17 cellular contexts compared by ENCODE assay signal in the genomic region with DNA sequence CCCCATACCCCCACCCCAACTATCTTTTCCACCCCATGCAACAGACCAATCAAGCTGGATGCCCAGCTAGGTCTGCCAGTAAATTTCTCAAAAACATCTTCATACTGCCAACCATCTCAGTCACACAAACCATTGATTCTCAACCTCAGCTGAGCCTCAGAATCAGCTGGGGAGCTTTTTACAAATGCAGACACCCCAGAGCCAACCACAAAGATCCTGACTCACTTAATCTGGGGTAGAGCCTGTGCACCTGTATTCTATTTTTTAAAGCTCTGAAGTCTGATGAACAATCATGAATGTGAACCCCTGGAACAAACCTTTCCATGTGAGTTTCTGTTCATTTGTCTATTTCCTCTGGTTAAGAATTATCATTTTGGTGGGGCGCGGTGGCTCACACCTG.
"Had no signal": no experiment of that assay in that cellular context is flagged by ENCODE, and none has a peak within 500 bp of the region (broad histone marks: within the 10 kb centered on the region; RNA-seq: fewer than 3 reads in every experiment).

No MANE protein-coding gene starts in this region.

- DNase-seq: activated CD4-positive, alpha-beta T cell treated with anti-CD3 and anti-CD28 coated beads, Interleukin-2, amount 50 U/mL, for 1 hour; body of pancreas; caudate nucleus; effector memory CD8-positive, alpha-beta T cell; esophagus squamous epithelium; left ventricle myocardium superior; naive thymus-derived CD8-positive, alpha-beta T cell; right lobe of liver; SK-N-SH; small intestine; stimulated activated CD4-positive, alpha-beta T cell treated with anti-CD3 and anti-CD28 coated beads, Interleukin-4, amount 100 ng/mL, for 4 hours; stimulated activated naive B cell treated with anti-CD40 and anti-IgM and Interleukin-4, amounts not matched to agents 10 μg/mL and 1 μg/mL and 100 μg/mL, for 72 hours; tibial artery had no signal

- H3K27me3 Mint-ChIP-seq: activated naive CD4-positive, alpha-beta T cell treated with anti-CD3 and anti-CD28 coated beads, Interleukin-2, amount 50 U/mL, for 24 hours; effector memory CD8-positive, alpha-beta T cell; naive thymus-derived CD8-positive, alpha-beta T cell; stimulated activated naive B cell treated with anti-CD40 and anti-IgM and Interleukin-4, amounts not matched to agents 10 μg/mL and 1 μg/mL and 100 μg/mL, for 72 hours had no signal

- H3K9me3 Mint-ChIP-seq: activated naive CD4-positive, alpha-beta T cell treated with anti-CD3 and anti-CD28 coated beads, Interleukin-2, amount 50 U/mL, for 24 hours; effector memory CD8-positive, alpha-beta T cell; naive thymus-derived CD8-positive, alpha-beta T cell; stimulated activated naive B cell treated with anti-CD40 and anti-IgM and Interleukin-4, amounts not matched to agents 10 μg/mL and 1 μg/mL and 100 μg/mL, for 72 hours had no signal

- ATAC-seq: body of pancreas; effector memory CD8-positive, alpha-beta T cell; left ventricle myocardium superior; naive thymus-derived CD8-positive, alpha-beta T cell; right lobe of liver; stimulated activated naive B cell treated with anti-CD40 and anti-IgM and Interleukin-4, amounts not matched to agents 10 μg/mL and 1 μg/mL and 100 μg/mL, for 72 hours; WTC11 had no signal

- H3K27me3 ChIP-seq: body of pancreas, esophagus squamous epithelium, neutrophil, right lobe of liver, tibial artery had no signal

- H3K36me3 ChIP-seq: esophagus squamous epithelium, neutrophil, right lobe of liver, tibial artery had no signal

- H3K27ac Mint-ChIP-seq: activated naive CD4-positive, alpha-beta T cell treated with anti-CD3 and anti-CD28 coated beads, Interleukin-2, amount 50 U/mL, for 24 hours; effector memory CD8-positive, alpha-beta T cell; stimulated activated naive B cell treated with anti-CD40 and anti-IgM and Interleukin-4, amounts not matched to agents 10 μg/mL and 1 μg/mL and 100 μg/mL, for 72 hours; WTC11 had no signal

- H3K36me3 Mint-ChIP-seq: activated naive CD4-positive, alpha-beta T cell treated with anti-CD3 and anti-CD28 coated beads, Interleukin-2, amount 50 U/mL, for 24 hours; naive thymus-derived CD8-positive, alpha-beta T cell; stimulated activated naive B cell treated with anti-CD40 and anti-IgM and Interleukin-4, amounts not matched to agents 10 μg/mL and 1 μg/mL and 100 μg/mL, for 72 hours had no signal

- H3K4me3 Mint-ChIP-seq: activated naive CD4-positive, alpha-beta T cell treated with anti-CD3 and anti-CD28 coated beads, Interleukin-2, amount 50 U/mL, for 24 hours; effector memory CD8-positive, alpha-beta T cell; naive thymus-derived CD8-positive, alpha-beta T cell; stimulated activated naive B cell treated with anti-CD40 and anti-IgM and Interleukin-4, amounts not matched to agents 10 μg/mL and 1 μg/mL and 100 μg/mL, for 72 hours; WTC11 had no signal

- H3K4me1 ChIP-seq: body of pancreas, esophagus squamous epithelium, parathyroid adenoma, right lobe of liver, tibial artery had no signal

- H3K27ac ChIP-seq: body of pancreas, esophagus squamous epithelium, neutrophil, parathyroid adenoma, right lobe of liver, tibial artery had no signal

- H3K79me2 ChIP-seq: parathyroid adenoma had no signal

- H3K9me3 ChIP-seq: body of pancreas, esophagus squamous epithelium, neutrophil, right lobe of liver, SK-N-SH, tibial artery had no signal

- H3K4me2 ChIP-seq: SK-N-SH had no signal

- H3K4me1 Mint-ChIP-seq: activated naive CD4-positive, alpha-beta T cell treated with anti-CD3 and anti-CD28 coated beads, Interleukin-2, amount 50 U/mL, for 24 hours had no signal

- H3K9ac ChIP-seq: parathyroid adenoma, SK-N-SH had no signal

- H2AFZ ChIP-seq: parathyroid adenoma had no signal

- H3K4me3 ChIP-seq: body of pancreas, esophagus squamous epithelium, right lobe of liver, tibial artery had no signal
